ENCODE assay signal across 26 cellular contexts in the genomic region with DNA sequence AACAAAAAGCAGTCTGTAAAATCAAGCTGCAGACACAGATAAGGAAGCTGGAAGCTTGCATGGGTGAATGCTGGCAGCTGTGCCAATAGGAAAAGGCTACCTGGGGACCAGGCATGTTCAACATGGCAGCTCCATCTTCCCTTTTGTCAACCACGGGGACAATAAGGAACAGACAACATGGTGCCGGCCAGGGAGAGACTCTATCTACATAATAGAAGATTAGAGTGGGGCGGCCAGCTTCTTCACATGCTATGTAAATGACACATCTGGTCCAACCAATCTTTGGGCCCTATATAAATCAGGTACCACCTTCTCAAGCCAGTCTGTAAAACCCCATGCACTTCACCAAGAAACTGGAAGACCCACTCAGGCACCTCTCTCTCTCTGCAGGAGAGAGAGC.
"Had no signal": no experiment of that assay in that cellular context is flagged by ENCODE, and none has a peak within 500 bp of the region (broad histone marks: within the 10 kb centered on the region; RNA-seq: fewer than 3 reads in every experiment).

No MANE protein-coding gene starts in this region.

- H3K9me3 ChIP-seq: esophagus squamous epithelium, ovary, psoas muscle, sigmoid colon, stomach, testis, tibial artery had no signal

- H3K27ac Mint-ChIP-seq: effector memory CD8-positive, alpha-beta T cell; memory B cell; nephron progenitor cell; stimulated activated effector memory CD8-positive, alpha-beta T cell treated with anti-CD3 and anti-CD28 coated beads, Interleukin-12 subunit alpha, Interleukin-12 subunit beta, amount 100 ng/mL, for 72 hours; type B pancreatic cell had no signal

- H3K4me3 Mint-ChIP-seq: effector memory CD8-positive, alpha-beta T cell; memory B cell; naive B cell; nephron progenitor cell; stimulated activated effector memory CD8-positive, alpha-beta T cell treated with anti-CD3 and anti-CD28 coated beads, Interleukin-12 subunit alpha, Interleukin-12 subunit beta, amount 100 ng/mL, for 72 hours; type B pancreatic cell had no signal

- H3K36me3 Mint-ChIP-seq: memory B cell; naive B cell; stimulated activated effector memory CD8-positive, alpha-beta T cell treated with anti-CD3 and anti-CD28 coated beads, Interleukin-12 subunit alpha, Interleukin-12 subunit beta, amount 100 ng/mL, for 72 hours; type B pancreatic cell had no signal

- H3K9me3 Mint-ChIP-seq: nephron progenitor cell, type B pancreatic cell had no signal

- H3K36me3 ChIP-seq: esophagus squamous epithelium, ovary, sigmoid colon, stomach, tibial artery had no signal

- ATAC-seq: effector memory CD8-positive, alpha-beta T cell; left lobe of liver; psoas muscle; right cardiac atrium; stimulated activated effector memory CD8-positive, alpha-beta T cell treated with anti-CD3 and anti-CD28 coated beads, Interleukin-12 subunit alpha, Interleukin-12 subunit beta, amount 100 ng/mL, for 72 hours had no signal

- H3K27me3 ChIP-seq: esophagus squamous epithelium, ovary, sigmoid colon, stomach, testis, tibial artery had no signal

- H3K4me3 ChIP-seq: esophagus squamous epithelium, lung, ovary, psoas muscle, sigmoid colon, stomach, testis, tibial artery had no signal

- H3K27ac ChIP-seq: esophagus squamous epithelium, ovary, psoas muscle, testis had no signal

- H3K4me1 Mint-ChIP-seq: memory B cell; naive B cell; nephron progenitor cell; stimulated activated effector memory CD8-positive, alpha-beta T cell treated with anti-CD3 and anti-CD28 coated beads, Interleukin-12 subunit alpha, Interleukin-12 subunit beta, amount 100 ng/mL, for 72 hours had no signal

- DNase-seq: cortex of kidney; effector memory CD8-positive, alpha-beta T cell; erythroblast; esophagus squamous epithelium; foreskin melanocyte; hypothalamus; naive B cell; nephron progenitor cell; occipital lobe; ovary; posterior cingulate gyrus; psoas muscle; right cardiac atrium; sigmoid colon; stimulated activated CD4-positive, alpha-beta T cell treated with anti-CD3 and anti-CD28 coated beads, Interleukin-2, amount 100 ng/mL, for 24 hours; stimulated activated CD4-positive, alpha-beta T cell treated with anti-CD3 and anti-CD28 coated beads, Interleukin-4, amount 100 ng/mL, for 24 hours; stimulated activated naive CD4-positive, alpha-beta T cell treated with Interleukin-2 at 50 U/mL for 16 hours; stomach; substantia nigra; testis; tibial artery had no signal
